Comparison of ENCODE assay signal across 10 cellular contexts in genomic region chr3:108472011-108472591, GRCh38. TPM values are rescaled to one million over a fixed set of nuclear protein-coding genes. Genes with fewer than 3 reads are reported as not detected.
DNase-seq lines count a peak whose midpoint lies in the region; ATAC-seq, FAIRE-seq and TF ChIP-seq lines count a peak whose summit lies in the region.
"Had no signal": no experiment of that assay in that cellular context is flagged by ENCODE, and none has a peak within 500 bp of the region (broad histone marks: within the 10 kb centered on the region; RNA-seq: fewer than 3 reads in every experiment).

No MANE protein-coding gene starts in this region.

- CTCF ChIA-PET in A549 (lab: Yijun Ruan, JAX): no interaction called here

- TF ChIP-seq RAD21 in A549 (conservative IDR thresholded peaks at IDR 0.05 in 1 of 2, IDR thresholded peaks at IDR 0.05 in 1 of 2): no peak

- H3K4me3 Mint-ChIP-seq in GM23338: no peak overlapping the region

- no peaks in the 10 kb centered on the region for H3K36me3 ChIP-seq in GM23338 (ENCODE audit: insufficient read depth)

- H3K27ac ChIP-seq in A549 (peak overlapping the region; percentile 67 to 81), GM23338 (ENCODE audit: low read depth) (no peak overlapping the region)

- no peak for FAIRE-seq in A549 (lab: Jason Lieb, UNC)

- no peaks in the 10 kb centered on the region for H3K27me3 ChIP-seq in GM23338 (ENCODE audit: insufficient read depth)

- TF ChIP-seq EP300 in A549 (IDR thresholded peaks at IDR 0.05): no peak

- H3K79me2 ChIP-seq in GM23338 (replicated peaks; ENCODE audit: insufficient read depth): no peaks in the 10 kb centered on the region

- no peaks in the 10 kb centered on the region for H3K36me3 Mint-ChIP-seq in GM23338 (ENCODE audit: low read depth)

- peak overlapping the region; percentile 94 for H2AFZ ChIP-seq in GM23338

- DNase-seq in A549 (ENCODE audit: low read depth in 1 of 2, low spot score in 1 of 2): peak; percentile 53 to 73
- DNase-seq in GM23338 (ENCODE audit: low spot score): no peak
- peak; percentile 80 for DNase-seq in fibroblast of villous mesenchyme (ENCODE audit: low read depth)
- DNase-seq: DND-41, Kasumi-1 had no signal

- TF ChIP-seq CTCF in A549 (IDR thresholded peaks at IDR 0.05) (no peak), GM23338 (conservative IDR thresholded peaks at IDR 0.05; ENCODE audit: low read depth in 2 of 2) (no peak), fibroblast of villous mesenchyme (IDR thresholded peaks at IDR 0.05; ENCODE audit: insufficient read depth, low read depth, low read length) (no peak)

- WGBS in A549 (ENCODE audit: missing lambda C conversion rate): 3% methylated on average over 5 of the region's 5 CpGs

- POLR2A ChIA-PET in A549 (lab: Yijun Ruan, JAX): no interaction called here

- H3K9me2 ChIP-seq in GM23338 (ENCODE audit: insufficient read depth): no peaks in the 10 kb centered on the region

- peak overlapping the region; percentile 75 for H3K4me2 ChIP-seq in A549
- H3K4me2 ChIP-seq in GM23338: no peak overlapping the region

- ATAC-seq in A549 (peak; percentile 94), GM23338 (no peak), SK-N-SH treated with all-trans-retinoic acid at 6 μM for 48 hours (peak; percentile 93), HG03521 (IDR thresholded peaks at IDR 0.05; ENCODE audit: unreplicated experiment) (no peak), GM19455 (IDR thresholded peaks at IDR 0.05; ENCODE audit: unreplicated experiment) (no peak), HG03460 (IDR thresholded peaks at IDR 0.05; ENCODE audit: unreplicated experiment) (no peak), GM18519 (IDR thresholded peaks at IDR 0.05; ENCODE audit: low FRiP score, unreplicated experiment) (no peak)

- H3K4me1 ChIP-seq in A549 (peaks cover 34% of the 10 kb centered on the region), GM23338 (ENCODE audit: insufficient read depth) (0 out of 2 replicates have a peak, but pooled peaks cover 3% of the 10 kb centered on the region)

- H3K9me3 Mint-ChIP-seq in GM23338: no peaks in the 10 kb centered on the region

- no peaks in the 10 kb centered on the region for H3K27me3 Mint-ChIP-seq in GM23338 (ENCODE audit: insufficient read depth, low read depth, poor library complexity)

- no peaks in the 10 kb centered on the region for H3F3A ChIP-seq in GM23338 (replicated peaks; ENCODE audit: low read depth)

- no peak for TF ChIP-seq POLR2A in A549 (IDR thresholded peaks at IDR 0.05; ENCODE audit: low read length)

- no peak overlapping the region; the same call in 1 of the 2 replicates for H3K27ac Mint-ChIP-seq in GM23338

- peaks cover 14% of the 10 kb centered on the region; the same call in 2 of the 3 replicates for H3K4me1 Mint-ChIP-seq in GM23338

- no peaks in the 10 kb centered on the region for H4K20me1 ChIP-seq in GM23338 (replicated peaks; ENCODE audit: insufficient read depth)

- H3K9me3 ChIP-seq in A549: no peaks in the 10 kb centered on the region

- peak overlapping the region; percentile 12; the same call in 1 of the 3 replicates for H3K4me3 ChIP-seq in A549
- no peak overlapping the region for H3K4me3 ChIP-seq in GM23338
- no peak overlapping the region for H3K4me3 ChIP-seq in fibroblast of villous mesenchyme (ENCODE audit: low read depth, low read length)

TF ChIP-seq in A549, 52 proteins besides CTCF, POLR2A, EP300 and RAD21 (continues in another document):
- no peak for TF ChIP-seq SREBF2 (IDR thresholded peaks at IDR 0.05)
- TF ChIP-seq HOXA7 (CRISPR knock-in tag; IDR thresholded peaks at IDR 0.05): no peak
- TF ChIP-seq, protein P1, sequence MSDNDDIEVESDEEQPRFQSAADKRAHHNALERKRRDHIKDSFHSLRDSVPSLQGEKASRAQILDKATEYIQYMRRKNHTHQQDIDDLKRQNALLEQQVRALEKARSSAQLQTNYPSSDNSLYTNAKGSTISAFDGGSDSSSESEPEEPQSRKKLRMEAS (IDR thresholded peaks at IDR 0.05): no peak
- TF ChIP-seq SMC3 (IDR thresholded peaks at IDR 0.05): no peak
- no peak for TF ChIP-seq RFX5 (IDR thresholded peaks at IDR 0.05)

TF ChIP-seq in GM23338, 12 proteins besides CTCF, POLR2A, EP300 and RAD21 (continues in another document):
- TF ChIP-seq EZH2 (IDR thresholded peaks at IDR 0.05; ENCODE audit: low read depth, unreplicated experiment) (no peak), POLR2AphosphoS5 (IDR thresholded peaks at IDR 0.05; ENCODE audit: low read depth) (no peak), JUNB (IDR thresholded peaks at IDR 0.05; ENCODE audit: unreplicated experiment) (no peak), ZNF331 (CRISPR knock-in tag; IDR thresholded peaks at IDR 0.05; ENCODE audit: low read depth) (no peak), ETS1 (IDR thresholded peaks at IDR 0.05) (no peak), EZH2phosphoT487 (IDR thresholded peaks at IDR 0.05; ENCODE audit: unreplicated experiment) (no peak)

TF ChIP-seq in SK-N-SH treated with all-trans-retinoic acid at 6 μM for 48 hours, 23 proteins besides CTCF, POLR2A, EP300 and RAD21:
- TF ChIP-seq PATZ1 (CRISPR knock-in tag; IDR thresholded peaks at IDR 0.05; ENCODE audit: borderline replicate concordance) (peak; percentile 83), TCF4 (CRISPR knock-in tag; IDR thresholded peaks at IDR 0.05; ENCODE audit: borderline replicate concordance) (no peak)

RNA-seq across cellular contexts. Expression of gene MYH15, which starts 38.3 kb away (rescaled TPM):
- polyA plus RNA-seq in A549 (2011; rRNA removed) (0.29 and 0.39 TPM in 2 replicates), A549 (2017; fragmentation: RNase III; extraction: RNeasy Plus Mini Kit Qiagen cat#74134 plus additional on column Dnase treatment) (0.81 to 2.4 TPM (median 1.7 TPM) in 3 replicates), GM23338 (2016; fragmentation: Nextera tagmentation; extraction: Ambion mirVana) (not detected in 2 replicates)
- polyA plus RNA-seq in A549 (2012; cell fraction: cytosol; rRNA removed): 0.01 and 0.04 TPM in 2 replicates
- 0.06 and 0.12 TPM in 2 replicates for polyA plus RNA-seq in A549 (2012; cell fraction: nucleus; rRNA removed)
- polyA minus RNA-seq in A549 (2011; rRNA and poly(A)+ RNA removed): 0.17 and 0.19 TPM in 2 replicates
- 0.04 and 0.07 TPM in 2 replicates for total RNA-seq in GM23338 (2014; rRNA removed; shearing (Covaris generic))
- total RNA-seq in fibroblast of villous mesenchyme: under 0.01 TPM in 2 replicates

Comparison
In these comparisons a context has a peak if more than half of its experiments do, and no peak if none do; other contexts are left out.
1. ATAC-seq: peak in A549 (2 of 2) and SK-N-SH treated with all-trans-retinoic acid at 6 μM for 48 hours (single experiment); none in GM23338 (single experiment), HG03521 (single experiment), GM19455 (single experiment), HG03460 (single experiment) and GM18519 (single experiment).